In genomic region chr4:15765910-15766703, GRCh38 we compare ENCODE assay signal across 8 cellular contexts. TPM values are rescaled to one million over a fixed set of nuclear protein-coding genes. Genes with fewer than 3 reads are reported as not detected.
A peak's percentile ranks its signal among the peaks of the same experiment; 100 is the strongest.
DNase-seq lines count a peak whose midpoint lies in the region; ATAC-seq and TF ChIP-seq lines count a peak whose summit lies in the region.

No MANE protein-coding gene starts in this region.

- TF ChIP-seq POLR2A in heart left ventricle (IDR thresholded peaks at IDR 0.05), result no peak

- H3K27me3 ChIP-seq in CD8-positive, alpha-beta T cell (ENCODE audit: insufficient read depth, low read length), result no peaks in the 10 kb centered on the region
- no peaks in the 10 kb centered on the region for H3K27me3 ChIP-seq in heart left ventricle

- peak; percentile 78 for ATAC-seq in CD8-positive, alpha-beta T cell
- peak; percentile 58 for ATAC-seq in GM21447 (IDR thresholded peaks at IDR 0.05; ENCODE audit: unreplicated experiment)
- ATAC-seq in heart left ventricle, result no peak

- no peak overlapping the region for H3K4me3 Mint-ChIP-seq in CD8-positive, alpha-beta T cell
- H3K4me3 Mint-ChIP-seq in activated naive CD4-positive, alpha-beta T cell treated with anti-CD3 and anti-CD28 coated beads, Interleukin-2, amount 10 ng/mL, durations not matched to agents 7 days and 5 days, result peak overlapping the region; percentile 36

- H3K27ac Mint-ChIP-seq in CD8-positive, alpha-beta T cell, result peak overlapping the region; percentile 89
- H3K27ac Mint-ChIP-seq in activated naive CD4-positive, alpha-beta T cell treated with anti-CD3 and anti-CD28 coated beads, Interleukin-2, amount 10 ng/mL, durations not matched to agents 7 days and 5 days, result peak overlapping the region; percentile 94

- no peak overlapping the region for H3K4me3 ChIP-seq in CD8-positive, alpha-beta T cell (ENCODE audit: low read depth, low read length)
- H3K4me3 ChIP-seq in Jurkat, Clone E6-1 (ENCODE audit: low read length), result peak overlapping the region; percentile 7; the same call in 1 of the 2 replicates
- H3K4me3 ChIP-seq in heart left ventricle, result no peak overlapping the region

- H3K4me1 Mint-ChIP-seq in CD8-positive, alpha-beta T cell (ENCODE audit: low read depth), result peaks cover 42% of the 10 kb centered on the region
- peaks cover 79% of the 10 kb centered on the region for H3K4me1 Mint-ChIP-seq in activated naive CD4-positive, alpha-beta T cell treated with anti-CD3 and anti-CD28 coated beads, Interleukin-2, amount 10 ng/mL, durations not matched to agents 7 days and 5 days

- no peaks in the 10 kb centered on the region for H3K27me3 Mint-ChIP-seq in CD8-positive, alpha-beta T cell (ENCODE audit: low read depth)
- H3K27me3 Mint-ChIP-seq in activated naive CD4-positive, alpha-beta T cell treated with anti-CD3 and anti-CD28 coated beads, Interleukin-2, amount 10 ng/mL, durations not matched to agents 7 days and 5 days, result no peaks in the 10 kb centered on the region

- no peaks in the 10 kb centered on the region for H3K9me3 ChIP-seq in CD8-positive, alpha-beta T cell (ENCODE audit: low read length)
- no peaks in the 10 kb centered on the region for H3K9me3 ChIP-seq in heart left ventricle

- H3K27ac ChIP-seq in CD8-positive, alpha-beta T cell (ENCODE audit: low read depth, low read length), result peak overlapping the region; percentile 8
- no peak overlapping the region for H3K27ac ChIP-seq in heart left ventricle

- no peaks in the 10 kb centered on the region for H3K36me3 Mint-ChIP-seq in CD8-positive, alpha-beta T cell
- peaks cover 20% of the 10 kb centered on the region for H3K36me3 Mint-ChIP-seq in activated naive CD4-positive, alpha-beta T cell treated with anti-CD3 and anti-CD28 coated beads, Interleukin-2, amount 10 ng/mL, durations not matched to agents 7 days and 5 days

- H3K4me1 ChIP-seq in CD8-positive, alpha-beta T cell (ENCODE audit: insufficient read depth, low read length), result peaks cover 40% of the 10 kb centered on the region
- H3K4me1 ChIP-seq in heart left ventricle, result peaks cover 0 to 16% (median 0%) of the 10 kb centered on the region in 12 donors

- CTCF ChIA-PET in CD8-positive, alpha-beta T cell (lab: Charles Lee), result interaction anchor here (0.9 to 3.6 kb wide), 9 partner anchors 9 to 197 kb away, joined by 3 to 26 read pairs (median 4); partner anchors contain the start of gene FGFBP2
- CTCF ChIA-PET in activated naive CD4-positive, alpha-beta T cell treated with anti-CD3 and anti-CD28 coated beads, Interleukin-2, amount 10 ng/mL, durations not matched to agents 7 days and 5 days (lab: Charles Lee), result interaction anchor here (0.8 to 3.0 kb wide), 5 partner anchors 9 to 39 kb away, joined by 3 to 38 read pairs (median 5); partner anchors contain the start of gene CD38

- H3K36me3 ChIP-seq in CD8-positive, alpha-beta T cell (ENCODE audit: insufficient read depth, low read length), result no peaks in the 10 kb centered on the region
- no peaks in the 10 kb centered on the region for H3K36me3 ChIP-seq in heart left ventricle

- intact Hi-C loops in CD8-positive, alpha-beta T cell (cut with DNase I, micrococcal nuclease), result loop anchor here in 1 of 2 experiments (1.0 kb wide), 1 partner anchor 12 kb away; no protein-coding TSS in a partner anchor
- intact Hi-C loops in heart left ventricle (cut with DNase I), result no loop called here

- peak; percentile 22 to 60 (median 38) for DNase-seq in CD8-positive, alpha-beta T cell
- peak; percentile 98 for DNase-seq in Jurkat, Clone E6-1 (ENCODE audit: low read depth, low spot score)
- DNase-seq in activated naive CD4-positive, alpha-beta T cell treated with anti-CD3 and anti-CD28 coated beads, Interleukin-2, amount 10 ng/mL, durations not matched to agents 7 days and 5 days, result peak; percentile 81
- DNase-seq in NCI-H510A treated with DMSO at 0.1 percent for 48 hours (lab: John Stamatoyannopoulos, UW) (no peak), cerebellum (ENCODE audit: low spot score) (no peak), amniotic stem cell (lab: John Stamatoyannopoulos, UW) (no peak), heart left ventricle (no peak)

- 48 to 54% (median 51%) methylated on average over 6 of the region's 6 CpGs for WGBS in heart left ventricle, 4 donors

- POLR2A ChIA-PET in CD8-positive, alpha-beta T cell (lab: Charles Lee), result interaction anchor here (0.7 to 2.6 kb wide), 8 partner anchors 9 to 111 kb away, joined by 3 to 36 read pairs (median 4); partner anchors contain the start of genes CD38 and FAM200B

- no peak for TF ChIP-seq CTCF in CD8-positive, alpha-beta T cell (IDR thresholded peaks at IDR 0.05)
- no peak for TF ChIP-seq CTCF in heart left ventricle (IDR thresholded peaks at IDR 0.05)

- H3K9me3 Mint-ChIP-seq in CD8-positive, alpha-beta T cell, result no peaks in the 10 kb centered on the region
- peaks cover 2% of the 10 kb centered on the region for H3K9me3 Mint-ChIP-seq in activated naive CD4-positive, alpha-beta T cell treated with anti-CD3 and anti-CD28 coated beads, Interleukin-2, amount 10 ng/mL, durations not matched to agents 7 days and 5 days

RNA-seq across cellular contexts. Expression of gene CD38, which starts 12.0 kb away (rescaled TPM):
- 1 to 10 TPM; 3.5 to 6.2 TPM for total RNA-seq in CD8-positive, alpha-beta T cell
- polyA plus RNA-seq in Jurkat, Clone E6-1 (2012; ENCODE audit: insufficient read depth, insufficient read length), result 24.4 TPM
- 2.1 TPM for total RNA-seq in cerebellum
- 10 to 100 TPM in 3 of 9 donors, 1 to 10 TPM in 6; 1.0 to 12.4 (median 3.0) TPM for total RNA-seq in heart left ventricle
- 1 to 10 TPM; 1.8 to 2.1 TPM for polyA plus RNA-seq in heart left ventricle

Comparison
In these comparisons a context has a peak if more than half of its experiments do, and no peak if none do; other contexts are left out.
1. ATAC-seq: peak in CD8-positive, alpha-beta T cell (single experiment) and GM21447 (single experiment); none in heart left ventricle (0 of 4).
2. DNase-seq: peak in CD8-positive, alpha-beta T cell (7 of 7), Jurkat, Clone E6-1 (single experiment) and activated naive CD4-positive, alpha-beta T cell treated with anti-CD3 and anti-CD28 coated beads, Interleukin-2, amount 10 ng/mL, durations not matched to agents 7 days and 5 days (single experiment); none in NCI-H510A treated with DMSO at 0.1 percent for 48 hours (single experiment), cerebellum (single experiment), amniotic stem cell (single experiment) and heart left ventricle (0 of 5).